ENCODE assay signal across 9 cellular contexts in the genomic region with DNA sequence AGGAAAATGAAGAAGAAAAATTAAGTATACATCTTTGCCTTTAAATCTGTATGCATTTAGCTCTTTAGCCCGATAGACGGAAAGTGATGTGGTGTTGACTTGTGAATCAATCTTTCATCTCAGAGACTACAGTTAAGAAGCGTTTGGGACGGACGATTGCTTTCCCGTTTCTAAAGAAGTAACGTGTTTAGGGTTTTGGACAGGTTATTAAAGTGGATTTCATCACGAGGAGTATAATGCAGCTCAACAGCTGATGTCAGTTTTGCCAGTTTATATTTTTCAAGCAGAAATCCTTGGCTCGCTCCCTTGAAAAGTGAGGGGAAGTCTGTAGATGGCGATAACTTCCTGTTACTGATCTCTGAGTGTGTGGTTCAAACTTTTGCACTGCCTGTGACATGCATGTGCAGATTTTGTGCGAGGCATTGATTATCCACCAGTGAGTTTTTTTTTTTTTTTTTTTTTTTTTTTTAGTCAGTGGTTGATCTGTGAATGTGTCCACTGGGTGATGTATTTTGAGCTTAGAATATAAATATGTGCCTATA. TPM values are rescaled to one million over a fixed set of nuclear protein-coding genes. Genes with fewer than 3 reads are reported as not detected.
DNase-seq lines count a peak whose midpoint lies in the region; ATAC-seq and TF ChIP-seq lines count a peak whose summit lies in the region.
"Had no signal": no experiment of that assay in that cellular context is flagged by ENCODE, and none has a peak within 500 bp of the region (broad histone marks: within the 10 kb centered on the region; RNA-seq: fewer than 3 reads in every experiment).

No MANE protein-coding gene starts in this region.

- peaks cover 0 to 15% of the 10 kb centered on the region in 2 donors for H3K27me3 ChIP-seq in tibial nerve

- intact Hi-C loops in lower leg skin (cut with DNase I; ENCODE audit: low total_unique reads), result loop anchor here (10.0 kb wide), 2 partner anchors 348 to 632 kb away; no protein-coding TSS in a partner anchor

- TF ChIP-seq POLR2A in lower leg skin (IDR thresholded peaks at IDR 0.05), result no peak
- TF ChIP-seq POLR2A in tibial nerve (IDR thresholded peaks at IDR 0.05), result no peak

- no peak for TF ChIP-seq CTCF in lower leg skin (IDR thresholded peaks at IDR 0.05)
- no peak for TF ChIP-seq CTCF in tibial nerve (IDR thresholded peaks at IDR 0.05)

- H3K4me3 ChIP-seq in lower leg skin (ENCODE audit: low read depth, poor library complexity, severe bottlenecking) (peak overlapping the region; percentile 72), tibial nerve (peak overlapping the region; percentile 38 to 67 (median 44))

- TF ChIP-seq EP300 in tibial nerve (IDR thresholded peaks at IDR 0.05), result peak in 1 of 2 donors; percentile 15

- DNase-seq in NCI-H2171 treated with DMSO at 0.1 percent for 48 hours (lab: John Stamatoyannopoulos, UW), result peak; percentile 26
- no peak for DNase-seq in NCI-H2171 (lab: John Stamatoyannopoulos, UW)
- DNase-seq in astrocyte of the hippocampus (ENCODE audit: low read depth, low spot score), result peak; percentile 46
- DNase-seq in lower leg skin (ENCODE audit: low spot score in 2 of 2), result peak in 1 of 2 donors; percentile 53
- DNase-seq in tibial nerve (ENCODE audit: low spot score in 2 of 2), result peak in 1 of 2 donors; percentile 35

- peaks cover 0 to 33% (median 0%) of the 10 kb centered on the region in 4 donors for H3K4me1 ChIP-seq in tibial nerve

- no peak for ATAC-seq in GM18909 (IDR thresholded peaks at IDR 0.05; ENCODE audit: poor library complexity, unreplicated experiment)
- ATAC-seq in GM19324 (IDR thresholded peaks at IDR 0.05; ENCODE audit: low FRiP score, unreplicated experiment), result no peak
- ATAC-seq in GM21381 (IDR thresholded peaks at IDR 0.05; ENCODE audit: unreplicated experiment), result no peak

- peak overlapping the region in 1 of 4 donors; percentile 79 for H3K27ac ChIP-seq in tibial nerve

- WGBS in lower leg skin, 2 donors, result 1 to 3% methylated on average over 11 of the region's 11 CpGs
- WGBS in tibial nerve, 2 donors, result 3 to 6% methylated on average over 11 of the region's 11 CpGs

- no peaks in the 10 kb centered on the region for H3K9me3 ChIP-seq in tibial nerve

- H3K36me3 ChIP-seq in tibial nerve, result no peaks in the 10 kb centered on the region

RNA-seq across cellular contexts. Expression of a gene that starts 1.1 kb away (rescaled TPM):
- 10 to 100 TPM in 1 of 4 donors, 1 to 10 TPM in 3; 7.3 to 11.5 (median 8.2) TPM for total RNA-seq in lower leg skin
- total RNA-seq in tibial nerve, result 10 to 100 TPM in 2 of 4 donors, 1 to 10 TPM in 2; 4.2 to 11.8 (median 10.0) TPM
- total RNA-seq: dermis microvascular lymphatic vessel endothelial cell had no signal
